21 cellular contexts compared by ENCODE assay signal in the genomic region with DNA sequence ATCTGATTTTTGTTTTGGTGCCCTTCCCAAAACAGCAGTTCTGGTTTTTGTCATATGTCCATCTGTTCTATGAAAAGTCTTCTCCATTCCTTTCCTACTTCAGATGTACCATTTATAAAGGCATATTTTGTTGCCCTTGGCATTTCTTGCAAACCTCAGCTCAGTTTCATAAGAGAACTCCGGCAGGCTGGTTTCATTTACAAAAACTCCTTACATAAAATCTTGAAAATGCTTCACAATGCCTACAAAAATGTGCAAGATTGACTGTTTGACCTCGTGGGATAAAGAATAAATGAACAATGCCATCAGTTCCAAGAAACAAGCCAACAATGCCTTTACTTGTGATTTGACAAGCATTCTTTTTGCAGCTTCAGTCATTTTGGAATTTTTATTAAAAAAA. TPM values are rescaled to one million over a fixed set of nuclear protein-coding genes. Genes with fewer than 3 reads are reported as not detected.
DNase-seq lines count a peak whose midpoint lies in the region; ATAC-seq and TF ChIP-seq lines count a peak whose summit lies in the region.
"Had no signal": no experiment of that assay in that cellular context is flagged by ENCODE, and none has a peak within 500 bp of the region (broad histone marks: within the 10 kb centered on the region; RNA-seq: fewer than 3 reads in every experiment).

No MANE protein-coding gene starts in this region.

- no peaks in the 10 kb centered on the region for H3K27me3 ChIP-seq in SK-N-SH (ENCODE audit: insufficient read depth)
- no peaks in the 10 kb centered on the region for H3K27me3 ChIP-seq in ascending aorta
- H3K27me3 ChIP-seq: adrenal gland; BLaER1 treated with 17β-estradiol and CSF1 and Interleukin-3, amounts not matched to agents 10 nM and 100 nM; right atrium auricular region; uterus had no signal

- H3K27ac ChIP-seq in SK-N-SH (ENCODE audit: low read depth in 2 of 2, low read length in 1 of 2) (peak overlapping the region; percentile 47; a peak in 3 of 4 replicates), ascending aorta (peak overlapping the region; percentile 50 to 57)
- H3K27ac ChIP-seq: 22Rv1; BLaER1 treated with 17β-estradiol and CSF1 and Interleukin-3, amounts not matched to agents 10 nM and 100 nM; right atrium auricular region; uterus had no signal

- H3K4me1 ChIP-seq in SK-N-SH (ENCODE audit: control insufficient read depth in 1 of 2, insufficient read depth in 2 of 2, low read depth in 1 of 2, low read length in 1 of 2) (peaks cover 0 to 4% of the 10 kb centered on the region in 2 experiments; a peak in 1 of 4 replicates), ascending aorta (peaks cover 0 to 9% of the 10 kb centered on the region in 2 donors)
- H3K4me1 ChIP-seq: right atrium auricular region, uterus had no signal

- intact Hi-C loops in ascending aorta (cut with DNase I): no loop called here

- H3K27ac Mint-ChIP-seq in T-helper 17 cell: no peak overlapping the region

- TF ChIP-seq EP300 in SK-N-SH (IDR thresholded peaks at IDR 0.05; ENCODE audit: borderline replicate concordance in 1 of 2, low read depth in 1 of 2, low read length in 1 of 2): no peak

- H3K36me3 ChIP-seq in SK-N-SH (replicated peaks in 1 of 2; ENCODE audit: control insufficient read depth in 1 of 2, insufficient read depth in 2 of 2, low read length in 1 of 2) (peaks cover 49 to 83% of the 10 kb centered on the region in 2 experiments), ascending aorta (peaks cover 41 to 65% of the 10 kb centered on the region in 2 donors)
- H3K36me3 ChIP-seq: uterus had no signal

- DNase-seq in SK-N-SH (no peak), ascending aorta (ENCODE audit: low spot score in 2 of 2) (no peak), fibroblast of peridontal ligament (ENCODE audit: extremely low read depth) (peak; percentile 89), stromal cell of bone marrow (ENCODE audit: low read depth) (peak; percentile 56), NCI-H345 (lab: John Stamatoyannopoulos, UW) (no peak), T-helper 17 cell (no peak), GM13976 (ENCODE audit: low spot score) (no peak)
- DNase-seq: activated CD4-positive, alpha-beta T cell treated with anti-CD3 and anti-CD28 coated beads, Interleukin-2, amount 50 U/mL, for 1 hour; activated gamma-delta T cell treated with Interleukin-2 at 50 U/mL for 16 hours; adrenal gland; NCI-H1417 treated with DMSO at 0.1 percent for 48 hours; NCI-H524; nucleus accumbens; Right ventricle myocardium superior; T-helper 1 cell; uterus had no signal

- H3K4me1 Mint-ChIP-seq in T-helper 17 cell: peaks cover 6% of the 10 kb centered on the region

- H4K20me1 ChIP-seq in SK-N-SH (ENCODE audit: insufficient read depth): no peaks in the 10 kb centered on the region

- peaks cover 15% of the 10 kb centered on the region for H3K36me3 Mint-ChIP-seq in T-helper 17 cell (ENCODE audit: low read depth)

- H3K9me2 ChIP-seq in SK-N-SH: no peaks in the 10 kb centered on the region

- H3K4me3 Mint-ChIP-seq in T-helper 17 cell: no peak overlapping the region
- H3K4me3 Mint-ChIP-seq: GM23338 had no signal

- no peak for TF ChIP-seq RAD21 in SK-N-SH (IDR thresholded peaks at IDR 0.05; ENCODE audit: low read length)

- POLR2A ChIA-PET in SK-N-SH (lab: Yijun Ruan, JAX): no interaction called here

- H3K79me2 ChIP-seq in SK-N-SH (ENCODE audit: insufficient read depth): peaks cover 8% of the 10 kb centered on the region; the same call in 1 of the 2 replicates

- in situ Hi-C loops in GM13976 (cut with MboI; ENCODE audit: low sequenced_read_pairs, unreplicated experiment): no loop called here

- H3K27me3 Mint-ChIP-seq in T-helper 17 cell: no peaks in the 10 kb centered on the region

- CTCF ChIA-PET in SK-N-SH (lab: Yijun Ruan, JAX): interaction anchor here (1.0 kb wide), 1 partner anchor 15 kb away, joined by 3 read pairs; no protein-coding TSS in a partner anchor

- H3K9me3 ChIP-seq in SK-N-SH (no peaks in the 10 kb centered on the region), ascending aorta (no peaks in the 10 kb centered on the region), T-helper 17 cell (ENCODE audit: control insufficient read depth, low read length, poor library complexity, severe bottlenecking) (no peaks in the 10 kb centered on the region)
- H3K9me3 ChIP-seq: adrenal gland; BLaER1 treated with 17β-estradiol and CSF1 and Interleukin-3, amounts not matched to agents 10 nM and 100 nM; right atrium auricular region; uterus had no signal

- peaks cover 5% of the 10 kb centered on the region for H3F3A ChIP-seq in SK-N-SH (replicated peaks; ENCODE audit: insufficient read depth)

- no peak overlapping the region for H3K4me3 ChIP-seq in SK-N-SH (ENCODE audit: low read depth in 2 of 2, low read length in 1 of 2)
- no peak overlapping the region for H3K4me3 ChIP-seq in ascending aorta
- H3K4me3 ChIP-seq: adrenal gland; BLaER1 treated with 17β-estradiol and CSF1 and Interleukin-3, amounts not matched to agents 10 nM and 100 nM; GM23338; right atrium auricular region; uterus had no signal

- H3K4me2 ChIP-seq in SK-N-SH: no peak overlapping the region
- H3K4me2 ChIP-seq: BLaER1 treated with 17β-estradiol and CSF1 and Interleukin-3, amounts not matched to agents 10 nM and 100 nM; GM23338 had no signal

- ATAC-seq in SK-N-SH treated with all-trans-retinoic acid at 6 μM for 48 hours (no peak), T-helper 17 cell (no peak)
- ATAC-seq: GM23338 had no signal

- no peak overlapping the region for H3K9ac ChIP-seq in SK-N-SH
- H3K9ac ChIP-seq: BLaER1 treated with 17β-estradiol and CSF1 and Interleukin-3, amounts not matched to agents 10 nM and 100 nM had no signal

- H2AFZ ChIP-seq in SK-N-SH (ENCODE audit: low read depth): no peak overlapping the region
- H2AFZ ChIP-seq: GM23338 had no signal

- WGBS in SK-N-SH (ENCODE audit: low lambda C conversion rate): 63% methylated on average over 2 of the region's 2 CpGs

- no peak for TF ChIP-seq CTCF in SK-N-SH (IDR thresholded peaks at IDR 0.05)
- TF ChIP-seq CTCF in ascending aorta (IDR thresholded peaks at IDR 0.05): no peak
- no peak for TF ChIP-seq CTCF in GM13976 (IDR thresholded peaks at IDR 0.05; ENCODE audit: borderline replicate concordance, control extremely low read depth, extremely low read depth, insufficient read depth, missing control alignments)

TF ChIP-seq in SK-N-SH, 30 proteins besides CTCF, POLR2A, EP300 and RAD21 (continues in another document):
- TF ChIP-seq TAF1 (IDR thresholded peaks at IDR 0.05; ENCODE audit: borderline replicate concordance, low read depth, low read length) (no peak), EZH2phosphoT487 (IDR thresholded peaks at IDR 0.05; ENCODE audit: borderline replicate concordance, low read depth) (no peak), GABPA (IDR thresholded peaks at IDR 0.05; ENCODE audit: low read depth) (no peak), SMC3 (IDR thresholded peaks at IDR 0.05; ENCODE audit: low read depth, low read length) (no peak), MEF2A (IDR thresholded peaks at IDR 0.05; ENCODE audit: borderline replicate concordance, low read depth) (no peak), TEAD4 (IDR thresholded peaks at IDR 0.05; ENCODE audit: borderline replicate concordance, insufficient read depth) (no peak), NRF1 (IDR thresholded peaks at IDR 0.05; ENCODE audit: low read depth, low read length) (no peak), TCF12 (IDR thresholded peaks at IDR 0.05) (peak; percentile 48; the same call in 1 of the 2 replicates), RFX5 (IDR thresholded peaks at IDR 0.05; ENCODE audit: low read length) (no peak)
- TF ChIP-seq, protein P1, sequence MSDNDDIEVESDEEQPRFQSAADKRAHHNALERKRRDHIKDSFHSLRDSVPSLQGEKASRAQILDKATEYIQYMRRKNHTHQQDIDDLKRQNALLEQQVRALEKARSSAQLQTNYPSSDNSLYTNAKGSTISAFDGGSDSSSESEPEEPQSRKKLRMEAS (IDR thresholded peaks at IDR 0.05; ENCODE audit: low read depth): no peak
- TF ChIP-seq, protein P2, sequence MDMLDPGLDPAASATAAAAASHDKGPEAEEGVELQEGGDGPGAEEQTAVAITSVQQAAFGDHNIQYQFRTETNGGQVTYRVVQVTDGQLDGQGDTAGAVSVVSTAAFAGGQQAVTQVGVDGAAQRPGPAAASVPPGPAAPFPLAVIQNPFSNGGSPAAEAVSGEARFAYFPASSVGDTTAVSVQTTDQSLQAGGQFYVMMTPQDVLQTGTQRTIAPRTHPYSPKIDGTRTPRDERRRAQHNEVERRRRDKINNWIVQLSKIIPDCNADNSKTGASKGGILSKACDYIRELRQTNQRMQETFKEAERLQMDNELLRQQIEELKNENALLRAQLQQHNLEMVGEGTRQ (IDR thresholded peaks at IDR 0.05; ENCODE audit: borderline replicate concordance, low read depth, low read length): no peak

TF ChIP-seq in SK-N-SH treated with all-trans-retinoic acid at 6 μM for 48 hours, 23 proteins besides CTCF, POLR2A, EP300 and RAD21 (continues in another document):
- TF ChIP-seq ISL1 (CRISPR knock-in tag; IDR thresholded peaks at IDR 0.05): no peak
- TF ChIP-seq PPARA (CRISPR knock-in tag; IDR thresholded peaks at IDR 0.05; ENCODE audit: borderline replicate concordance): no peak
- TF ChIP-seq, protein P3, sequence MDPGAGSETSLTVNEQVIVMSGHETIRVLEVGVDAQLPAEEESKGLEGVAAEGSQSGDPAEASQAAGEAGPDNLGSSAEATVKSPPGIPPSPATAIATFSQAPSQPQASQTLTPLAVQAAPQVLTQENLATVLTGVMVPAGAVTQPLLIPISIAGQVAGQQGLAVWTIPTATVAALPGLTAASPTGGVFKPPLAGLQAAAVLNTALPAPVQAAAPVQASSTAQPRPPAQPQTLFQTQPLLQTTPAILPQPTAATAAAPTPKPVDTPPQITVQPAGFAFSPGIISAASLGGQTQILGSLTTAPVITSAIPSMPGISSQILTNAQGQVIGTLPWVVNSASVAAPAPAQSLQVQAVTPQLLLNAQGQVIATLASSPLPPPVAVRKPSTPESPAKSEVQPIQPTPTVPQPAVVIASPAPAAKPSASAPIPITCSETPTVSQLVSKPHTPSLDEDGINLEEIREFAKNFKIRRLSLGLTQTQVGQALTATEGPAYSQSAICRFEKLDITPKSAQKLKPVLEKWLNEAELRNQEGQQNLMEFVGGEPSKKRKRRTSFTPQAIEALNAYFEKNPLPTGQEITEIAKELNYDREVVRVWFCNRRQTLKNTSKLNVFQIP (CRISPR knock-in tag; IDR thresholded peaks at IDR 0.05; ENCODE audit: borderline replicate concordance, low read depth): no peak

RNA-seq across cellular contexts. Expression of a gene that starts 39.1 kb away (rescaled TPM):
- 32.8 and 45.0 TPM in 2 replicates for polyA plus RNA-seq in SK-N-SH (2012; rRNA removed)
- 61.3 and 78.0 TPM in 2 replicates for polyA plus RNA-seq in SK-N-SH (2012; cell fraction: cytosol; rRNA removed)
- polyA plus RNA-seq in SK-N-SH (2012; cell fraction: nucleus; rRNA removed): 18.5 and 32.1 TPM in 2 replicates
- 16.4 TPM for total RNA-seq in ascending aorta
- total RNA-seq in T-helper 17 cell: 1 to 10 TPM; 3.1 to 9.6 TPM

Comparison
In these comparisons a context has a peak if more than half of its experiments do, and no peak if none do; other contexts are left out.
1. DNase-seq: peak in fibroblast of peridontal ligament (single experiment) and stromal cell of bone marrow (single experiment); none in SK-N-SH (single experiment), ascending aorta (0 of 2), NCI-H345 (single experiment), T-helper 17 cell (0 of 3) and GM13976 (single experiment).